ENCODE assay signal across 1 cellular context in genomic region chr1:53196485-53197271, GRCh38.
A peak's percentile ranks its signal among the peaks of the same experiment; 100 is the strongest.
TF ChIP-seq lines count a peak whose summit lies in the region.

TSS of gene CPT2 (plus strand) at chr1:53196824. CDS start at chr1:53196944, 120 bp downstream.

TF ChIP-seq in HepG2, 621 proteins besides CTCF, POLR2A, EP300 and RAD21 (continued from another document and continues in another):
- peak; percentile 89 for TF ChIP-seq ASH2L (IDR thresholded peaks at IDR 0.05; ENCODE audit: insufficient read length, low read depth, low read length)
- TF ChIP-seq ETV5 (CRISPR knock-in tag; IDR thresholded peaks at IDR 0.05; ENCODE audit: borderline replicate concordance) = peak; percentile 89
- peak; percentile 88 for TF ChIP-seq TFDP2 (CRISPR knock-in tag; IDR thresholded peaks at IDR 0.05)
- TF ChIP-seq PITX1 (CRISPR knock-in tag; IDR thresholded peaks at IDR 0.05) = 0 out of 2 replicates have a peak, but pooled peaks have one; percentile 18
- 0 out of 2 replicates have a peak, but pooled peaks have one; percentile 79 for TF ChIP-seq ELF4 (CRISPR knock-in tag; IDR thresholded peaks at IDR 0.05; ENCODE audit: borderline replicate concordance)
- peak; percentile 60; the same call in 1 of the 2 replicates for TF ChIP-seq HOMEZ (CRISPR knock-in tag; IDR thresholded peaks at IDR 0.05; ENCODE audit: low read depth)
- 0 out of 2 replicates have a peak, but pooled peaks have one; percentile 13 for TF ChIP-seq ZBED4 (CRISPR knock-in tag; IDR thresholded peaks at IDR 0.05; ENCODE audit: borderline replicate concordance)
- 0 out of 2 replicates have a peak, but pooled peaks have one; percentile 26 for TF ChIP-seq NFIC (IDR thresholded peaks at IDR 0.05; ENCODE audit: low read length)
- TF ChIP-seq ZNF230 (CRISPR knock-in tag; IDR thresholded peaks at IDR 0.05) = peak; percentile 65; the same call in 1 of the 2 replicates
- TF ChIP-seq AGO2 (optimal IDR thresholded peaks at IDR 0.05; ENCODE audit: low read depth, low read length) = peak; percentile 91
- TF ChIP-seq ADNP (CRISPR knock-in tag; IDR thresholded peaks at IDR 0.05) = no peak
- TF ChIP-seq ZNF687 (CRISPR knock-in tag; IDR thresholded peaks at IDR 0.05) = peak; percentile 91
- TF ChIP-seq ZNF235 (CRISPR knock-in tag; IDR thresholded peaks at IDR 0.05; ENCODE audit: borderline replicate concordance) = 0 out of 2 replicates have a peak, but pooled peaks have one; percentile 53
- peak; percentile 27; the same call in 1 of the 2 replicates for TF ChIP-seq ZNF614 (CRISPR knock-in tag; IDR thresholded peaks at IDR 0.05; ENCODE audit: borderline replicate concordance)
- no peak for TF ChIP-seq U2AF1 (optimal IDR thresholded peaks at IDR 0.05; ENCODE audit: low read depth, low read length)
- TF ChIP-seq RBFOX2 (IDR thresholded peaks at IDR 0.05; ENCODE audit: low read depth, low read length) = peak; percentile 97
- TF ChIP-seq GABPA (IDR thresholded peaks at IDR 0.05; ENCODE audit: low read depth, low read length) = peak; percentile 81
- peak; percentile 92 for TF ChIP-seq GABPA (CRISPR knock-in tag; IDR thresholded peaks at IDR 0.05; ENCODE audit: low read depth)
- TF ChIP-seq TMF1 (CRISPR knock-in tag; IDR thresholded peaks at IDR 0.05; ENCODE audit: low read depth) = peak; percentile 55
- peak; percentile 41; the same call in 1 of the 2 replicates for TF ChIP-seq SP2 (CRISPR knock-in tag; IDR thresholded peaks at IDR 0.05)
- peak; percentile 63; the same call in 1 of the 2 replicates for TF ChIP-seq YEATS4 (CRISPR knock-in tag; IDR thresholded peaks at IDR 0.05; ENCODE audit: borderline replicate concordance)
- TF ChIP-seq MED1 (CRISPR knock-in tag; IDR thresholded peaks at IDR 0.05) = peak; percentile 20
- TF ChIP-seq ZNF280B (CRISPR knock-in tag; IDR thresholded peaks at IDR 0.05; ENCODE audit: borderline replicate concordance) = peak; percentile 67; the same call in 1 of the 2 replicates
- TF ChIP-seq KMT2B (CRISPR knock-in tag; IDR thresholded peaks at IDR 0.05) = peak; percentile 27; the same call in 1 of the 2 replicates
- TF ChIP-seq RNF219 (CRISPR knock-in tag; IDR thresholded peaks at IDR 0.05) = no peak
- peak; percentile 7; the same call in 1 of the 2 replicates for TF ChIP-seq BCL6 (CRISPR knock-in tag; IDR thresholded peaks at IDR 0.05)
- TF ChIP-seq SRY (CRISPR knock-in tag; IDR thresholded peaks at IDR 0.05) = peak; percentile 81
- peak; percentile 87; the same call in 1 of the 2 replicates for TF ChIP-seq ARID4A (CRISPR knock-in tag; IDR thresholded peaks at IDR 0.05; ENCODE audit: borderline replicate concordance)
- TF ChIP-seq ARHGAP35 (CRISPR knock-in tag; IDR thresholded peaks at IDR 0.05; ENCODE audit: borderline replicate concordance) = peak; percentile 80; the same call in 1 of the 2 replicates
- peak; percentile 45; the same call in 1 of the 2 replicates for TF ChIP-seq THAP9 (CRISPR knock-in tag; IDR thresholded peaks at IDR 0.05; ENCODE audit: borderline replicate concordance)
- peak; percentile 47 for TF ChIP-seq ZMYM4 (CRISPR knock-in tag; IDR thresholded peaks at IDR 0.05)
- peak; percentile 54 for TF ChIP-seq NCOR1 (IDR thresholded peaks at IDR 0.05; ENCODE audit: borderline replicate concordance, low read length)
